Comparison of ENCODE assay signal across 9 cellular contexts in the genomic region with DNA sequence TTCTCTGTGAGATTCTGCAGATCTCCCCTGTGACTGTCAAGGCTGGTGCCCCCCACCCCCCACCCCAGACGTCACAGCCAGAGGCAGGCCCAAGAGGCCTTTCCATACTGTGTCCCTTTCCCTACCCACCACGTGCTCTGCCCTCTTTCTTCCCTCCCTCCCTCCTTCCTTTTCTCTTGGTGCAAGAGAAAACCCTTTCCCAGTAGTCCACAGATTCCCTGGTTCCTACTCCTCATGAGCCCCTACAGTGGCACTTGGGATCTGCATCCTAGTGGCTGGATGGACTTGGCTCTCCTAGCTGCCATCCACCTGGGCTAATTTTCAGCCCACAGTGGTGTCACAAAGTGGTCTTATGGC. TPM values are rescaled to one million over a fixed set of nuclear protein-coding genes. Genes with fewer than 3 reads are reported as not detected.
A peak's percentile ranks its signal among the peaks of the same experiment; 100 is the strongest.
DNase-seq lines count a peak whose midpoint lies in the region; ATAC-seq and TF ChIP-seq lines count a peak whose summit lies in the region.
"Had no signal": no experiment of that assay in that cellular context is flagged by ENCODE, and none has a peak within 500 bp of the region (broad histone marks: within the 10 kb centered on the region; RNA-seq: fewer than 3 reads in every experiment).

No MANE protein-coding gene starts in this region.

- no peak overlapping the region for H2AK5ac ChIP-seq in H9 (ENCODE audit: insufficient read length, low read length)

- no peak overlapping the region for H2BK5ac ChIP-seq in H9 (ENCODE audit: insufficient read length, low read length)

- H4K5ac ChIP-seq in H9 (ENCODE audit: insufficient read length, low read depth, low read length): no peak overlapping the region

- H3K36me3 Mint-ChIP-seq in H9 (ENCODE audit: insufficient read depth in 1 of 3, low read depth in 3 of 3): peaks cover 0 to 7% (median 0%) of the 10 kb centered on the region in 3 experiments; a peak in 2 of 7 replicates
- H3K36me3 Mint-ChIP-seq in activated T-helper 2 cell treated with anti-CD3 and anti-CD28 coated beads, Interferon-gamma antibody, Interleukin-2, Interleukin-4, amounts not matched to agents 10 μg/mL and 5 μg/mL and 100 μg/mL, durations not matched to agents 14 hours and 24 hours and 36 hours (ENCODE audit: low read depth): peaks cover 32% of the 10 kb centered on the region

- no peak overlapping the region; the same call in 1 of the 2 replicates for H3K14ac ChIP-seq in H9 (ENCODE audit: insufficient read depth, low read length)

- peaks cover 4% of the 10 kb centered on the region; the same call in 1 of the 2 replicates for H3K79me2 ChIP-seq in H9 (ENCODE audit: insufficient read depth, low read length)

- no peak overlapping the region for H3K4ac ChIP-seq in H9 (ENCODE audit: low read depth, low read length)

- no peaks in the 10 kb centered on the region for H3K27me3 ChIP-seq in BLaER1
- H3K27me3 ChIP-seq in H9 (ENCODE audit: insufficient read depth, low read length): no peaks in the 10 kb centered on the region; the same call in 1 of the 2 replicates
- H3K27me3 ChIP-seq in mucosa of rectum (ENCODE audit: control insufficient read depth in 2 of 2, insufficient read depth in 2 of 2, low read length in 2 of 2): no peaks in the 10 kb centered on the region

- H3K4me1 Mint-ChIP-seq in H9: peaks cover 69 to 83% of the 10 kb centered on the region in 2 experiments
- peaks cover 92% of the 10 kb centered on the region for H3K4me1 Mint-ChIP-seq in activated T-helper 2 cell treated with anti-CD3 and anti-CD28 coated beads, Interferon-gamma antibody, Interleukin-2, Interleukin-4, amounts not matched to agents 10 μg/mL and 5 μg/mL and 100 μg/mL, durations not matched to agents 14 hours and 24 hours and 36 hours (ENCODE audit: low read depth)

- WGBS in H9 (ENCODE audit: extremely low coverage, insufficient read length, low lambda C conversion rate): no CpG with 5 or more reads among the region's 2 CpGs

- H4K8ac ChIP-seq in H9 (replicated peaks; ENCODE audit: insufficient read length, low read depth, low read length): no peak overlapping the region

- no peak overlapping the region for H3T11ph ChIP-seq in H9 (ENCODE audit: low read length)

- H3K9me3 Mint-ChIP-seq in H9: no peaks in the 10 kb centered on the region
- H3K9me3 Mint-ChIP-seq in activated T-helper 2 cell treated with anti-CD3 and anti-CD28 coated beads, Interferon-gamma antibody, Interleukin-2, Interleukin-4, amounts not matched to agents 10 μg/mL and 5 μg/mL and 100 μg/mL, durations not matched to agents 14 hours and 24 hours and 36 hours: no peaks in the 10 kb centered on the region

- TF ChIP-seq CTCF in H9 (conservative IDR thresholded peaks at IDR 0.05): 0 out of 3 replicates have a peak, but pooled peaks have one; percentile 20
- no peak for TF ChIP-seq CTCF in GM10248 (IDR thresholded peaks at IDR 0.05; ENCODE audit: control extremely low read depth, extremely low read depth, low read depth, missing control alignments)

- no peak overlapping the region for H3K4me3 Mint-ChIP-seq in H9
- peak overlapping the region; percentile 81 for H3K4me3 Mint-ChIP-seq in activated T-helper 2 cell treated with anti-CD3 and anti-CD28 coated beads, Interferon-gamma antibody, Interleukin-2, Interleukin-4, amounts not matched to agents 10 μg/mL and 5 μg/mL and 100 μg/mL, durations not matched to agents 14 hours and 24 hours and 36 hours (ENCODE audit: low read depth)

- H2AFZ ChIP-seq in H9 (ENCODE audit: low read length): no peak overlapping the region

- H3K18ac ChIP-seq in H9 (ENCODE audit: insufficient read length, low read depth, low read length): no peak overlapping the region

- CTCF ChIA-PET in GM10248 (lab: Yijun Ruan, JAX): interaction anchor here (1.3 to 6.5 kb wide), 4 partner anchors 15 to 128 kb away, joined by 3 to 37 read pairs (median 16); no protein-coding TSS in a partner anchor

- H3K79me1 ChIP-seq in H9 (ENCODE audit: insufficient read depth, low read depth, low read length, poor library complexity, severe bottlenecking): no peaks in the 10 kb centered on the region

- no peak overlapping the region for H3K23ac ChIP-seq in H9 (ENCODE audit: insufficient read length, low read depth, low read length)

- H4K20me1 ChIP-seq in BLaER1 (peaks cover 7% of the 10 kb centered on the region; the same call in 1 of the 2 replicates), H9 (ENCODE audit: control insufficient read depth, insufficient read depth, insufficient read length) (no peaks in the 10 kb centered on the region)

- peak overlapping the region; percentile 87 for H3K9ac ChIP-seq in BLaER1
- no peak overlapping the region for H3K9ac ChIP-seq in H9 (ENCODE audit: extremely low read depth, insufficient read length, low read length)
- H3K9ac ChIP-seq in mucosa of rectum (ENCODE audit: low read depth in 1 of 2, low read length in 2 of 2): peak overlapping the region; percentile 80 to 81

- H3K4me2 ChIP-seq in BLaER1: peak overlapping the region; percentile 93
- H3K4me2 ChIP-seq in H9 (ENCODE audit: insufficient read depth, insufficient read length, low read length): no peak overlapping the region

- H3K27ac ChIP-seq in BLaER1: peak overlapping the region; percentile 98
- H3K27ac ChIP-seq in H9 (ENCODE audit: insufficient read length, low read depth, low read length): no peak overlapping the region
- peak overlapping the region; percentile 95 to 97 for H3K27ac ChIP-seq in mucosa of rectum (ENCODE audit: low read depth in 2 of 2, low read length in 2 of 2)

- no peak overlapping the region for H2BK12ac ChIP-seq in H9 (ENCODE audit: insufficient read length, low read depth, low read length)

- peak overlapping the region; percentile 48 for H3K4me3 ChIP-seq in BLaER1
- H3K4me3 ChIP-seq in mucosa of rectum (ENCODE audit: low read length in 2 of 2): peak overlapping the region in 1 of 2 donors; percentile 6

- H2BK20ac ChIP-seq in H9 (ENCODE audit: low read depth, low read length, poor library complexity, severe bottlenecking): no peak overlapping the region

- intact Hi-C loops in activated T-helper 2 cell treated with anti-CD3 and anti-CD28 coated beads, Interferon-gamma antibody, Interleukin-2, Interleukin-4, amounts not matched to agents 10 μg/mL and 5 μg/mL and 100 μg/mL, durations not matched to agents 14 hours and 24 hours and 36 hours (cut with micrococcal nuclease): loop anchor here (2.0 kb wide), 1 partner anchor 15 kb away; no protein-coding TSS in a partner anchor

- peaks cover 2% of the 10 kb centered on the region for H3K23me2 ChIP-seq in H9 (ENCODE audit: insufficient read length, low read depth, low read length, poor library complexity, severe bottlenecking)

- H3K9me3 ChIP-seq in BLaER1: no peaks in the 10 kb centered on the region
- H3K9me3 ChIP-seq in H9 (ENCODE audit: control insufficient read depth, low read depth, low read length): no peaks in the 10 kb centered on the region
- H3K9me3 ChIP-seq in mucosa of rectum (ENCODE audit: control insufficient read depth in 2 of 2, low read length in 2 of 2): no peaks in the 10 kb centered on the region

- H3K4me1 ChIP-seq in BLaER1 (peaks cover 99% of the 10 kb centered on the region), H9 (ENCODE audit: insufficient read depth, low read length) (peaks cover 24% of the 10 kb centered on the region), mucosa of rectum (ENCODE audit: control insufficient read depth in 2 of 2, insufficient read depth in 2 of 2, low read length in 2 of 2) (peaks cover 79 to 90% of the 10 kb centered on the region in 2 donors)

- H3K27me3 Mint-ChIP-seq in H9 (ENCODE audit: low read depth): no peaks in the 10 kb centered on the region; the same call in 1 of the 2 replicates
- no peaks in the 10 kb centered on the region for H3K27me3 Mint-ChIP-seq in activated T-helper 2 cell treated with anti-CD3 and anti-CD28 coated beads, Interferon-gamma antibody, Interleukin-2, Interleukin-4, amounts not matched to agents 10 μg/mL and 5 μg/mL and 100 μg/mL, durations not matched to agents 14 hours and 24 hours and 36 hours (ENCODE audit: low read depth)

- no peak for ATAC-seq in GM19395 (IDR thresholded peaks at IDR 0.05; ENCODE audit: unreplicated experiment)
- ATAC-seq in GM18870 (IDR thresholded peaks at IDR 0.05; ENCODE audit: unreplicated experiment): no peak

- no peak for DNase-seq in H9
- no peak for DNase-seq in activated T-helper 2 cell treated with anti-CD3 and anti-CD28 coated beads, Interferon-gamma antibody, Interleukin-2, Interleukin-4, amounts not matched to agents 10 μg/mL and 5 μg/mL and 100 μg/mL, durations not matched to agents 14 hours and 24 hours and 36 hours (ENCODE audit: low spot score)
- DNase-seq in SW480 (ENCODE audit: low spot score): no peak
- DNase-seq in GM10248 (ENCODE audit: extremely low spot score): no peak
- DNase-seq: midbrain had no signal

- POLR2A ChIA-PET in GM10248 (lab: Yijun Ruan, JAX): interaction anchor here (0.6 kb wide), 1 partner anchor 36 kb away, joined by 3 read pairs; no protein-coding TSS in a partner anchor

- H4K91ac ChIP-seq in H9 (ENCODE audit: insufficient read length, low read depth, low read length): no peak overlapping the region

- H2BK15ac ChIP-seq in H9 (ENCODE audit: low read depth, low read length): no peak overlapping the region

- H2BK120ac ChIP-seq in H9 (ENCODE audit: low read depth, low read length, poor library complexity, severe bottlenecking): no peak overlapping the region

- peak overlapping the region in 2 of 3 experiments; percentile 74 to 76; a peak in 2 of 7 replicates for H3K27ac Mint-ChIP-seq in H9
- peak overlapping the region; percentile 100 for H3K27ac Mint-ChIP-seq in activated T-helper 2 cell treated with anti-CD3 and anti-CD28 coated beads, Interferon-gamma antibody, Interleukin-2, Interleukin-4, amounts not matched to agents 10 μg/mL and 5 μg/mL and 100 μg/mL, durations not matched to agents 14 hours and 24 hours and 36 hours

- H3K36me3 ChIP-seq in BLaER1: no peaks in the 10 kb centered on the region
- peaks cover 4 to 6% of the 10 kb centered on the region in 2 donors for H3K36me3 ChIP-seq in mucosa of rectum (ENCODE audit: control insufficient read depth in 2 of 2, insufficient read depth in 2 of 2, low read length in 2 of 2)

- H3K56ac ChIP-seq in H9 (ENCODE audit: insufficient read length, low read depth, low read length): no peak overlapping the region

RNA-seq across cellular contexts. Expression of a gene that starts 35.1 kb away (rescaled TPM):
- total RNA-seq in H9 (2021): 30.6 and 33.4 TPM in 2 replicates
- 127 and 132 TPM in 2 replicates for total RNA-seq in activated T-helper 2 cell treated with anti-CD3 and anti-CD28 coated beads, Interferon-gamma antibody, Interleukin-2, Interleukin-4, amounts not matched to agents 10 μg/mL and 5 μg/mL and 100 μg/mL, durations not matched to agents 14 hours and 24 hours and 36 hours
